ENCODE assay signal across 8 cellular contexts in genomic region chr10:75400769-75401568, GRCh38. TPM values are rescaled to one million over a fixed set of nuclear protein-coding genes. Genes with fewer than 3 reads are reported as not detected.
DNase-seq lines count a peak whose midpoint lies in the region; ATAC-seq and TF ChIP-seq lines count a peak whose summit lies in the region.

No MANE protein-coding gene starts in this region.

- ATAC-seq in HG02642 (IDR thresholded peaks at IDR 0.05; ENCODE audit: poor library complexity, unreplicated experiment): peak; percentile 28

- no peak for TF ChIP-seq CTCF in liver (IDR thresholded peaks at IDR 0.05; ENCODE audit: low read depth, low read length, missing input control)

- H3K27ac ChIP-seq in caudate nucleus (ENCODE audit: low read depth, low read length) (peak overlapping the region; percentile 96), liver (ENCODE audit: low read depth in 1 of 2, low read length in 2 of 2) (peak overlapping the region; percentile 95 to 97), subcutaneous abdominal adipose tissue (ENCODE audit: low read depth, low read length) (peak overlapping the region; percentile 93)

- H3K9ac ChIP-seq in liver (ENCODE audit: low read depth in 1 of 2, low read length in 2 of 2) (peak overlapping the region; percentile 83 to 88), subcutaneous abdominal adipose tissue (ENCODE audit: low read length in 5 of 5) (peak overlapping the region; percentile 73 to 92 (median 86))

- DNase-seq in activated CD8-positive, alpha-beta memory T cell treated with anti-CD3 and anti-CD28 coated beads for 24 hours: peak; percentile 70
- no peak for DNase-seq in activated CD8-positive, alpha-beta memory T cell treated with anti-CD3 and anti-CD28 coated beads, Interleukin-2, amount 50 U/mL, for 4 hours
- DNase-seq in NOMO-1 treated with DMSO at 0.1 percent for 48 hours (lab: John Stamatoyannopoulos, UW; ENCODE audit: unreplicated experiment) (peak; percentile 31), caudate nucleus (lab: John Stamatoyannopoulos, UW) (peak in 28 of 61 donors; percentile 35 to 81 (median 61)), KBM-7 (no peak)

- no peaks in the 10 kb centered on the region for H3K36me3 ChIP-seq in liver (ENCODE audit: control insufficient read depth in 4 of 4, insufficient read depth in 3 of 4, low read depth in 1 of 4, low read length in 3 of 4)
- peaks cover 0 to 7% (median 6%) of the 10 kb centered on the region in 5 donors for H3K36me3 ChIP-seq in subcutaneous abdominal adipose tissue (ENCODE audit: control insufficient read depth in 5 of 5, insufficient read depth in 5 of 5, low read length in 5 of 5)

- no peak for TF ChIP-seq RAD21 in liver (IDR thresholded peaks at IDR 0.05)

- H3K4me3 ChIP-seq in liver (ENCODE audit: low read depth in 1 of 3, low read length in 3 of 3): peak overlapping the region; percentile 74 to 86 (median 79)
- H3K4me3 ChIP-seq in subcutaneous abdominal adipose tissue (ENCODE audit: low read depth in 1 of 5, low read length in 5 of 5): peak overlapping the region; percentile 89 to 99 (median 93)

- under 1% methylated on average over 68 of the region's 68 CpGs for WGBS in liver

- H3K4me1 ChIP-seq in liver (ENCODE audit: control insufficient read depth in 4 of 4, insufficient read depth in 4 of 4, low read length in 3 of 4) (peaks cover 7 to 36% (median 23%) of the 10 kb centered on the region in 4 donors), subcutaneous abdominal adipose tissue (ENCODE audit: control insufficient read depth in 5 of 5, insufficient read depth in 5 of 5, low read length in 5 of 5) (peaks cover 2 to 69% (median 56%) of the 10 kb centered on the region in 5 donors)

- H3K9me3 ChIP-seq in liver (ENCODE audit: control insufficient read depth in 4 of 4, low read length in 3 of 4) (no peaks in the 10 kb centered on the region), subcutaneous abdominal adipose tissue (ENCODE audit: control insufficient read depth in 5 of 5, low read length in 5 of 5) (no peaks in the 10 kb centered on the region)

- in situ Hi-C loops in KBM-7 (cut with MboI; ENCODE audit: low pct_unique_long_range_greater_than_20kb, low sequenced_read_pairs): no loop called here

- H3K27me3 ChIP-seq in liver (ENCODE audit: control insufficient read depth in 4 of 4, insufficient read depth in 4 of 4, low read length in 3 of 4) (no peaks in the 10 kb centered on the region), subcutaneous abdominal adipose tissue (ENCODE audit: control insufficient read depth in 5 of 5, insufficient read depth in 4 of 5, low read length in 5 of 5) (peaks cover 0 to 11% (median 2%) of the 10 kb centered on the region in 5 donors)

TF ChIP-seq in liver, 16 proteins besides CTCF, POLR2A, EP300 and RAD21:
- TF ChIP-seq RXRA (IDR thresholded peaks at IDR 0.05) (no peak), FOXA1 (IDR thresholded peaks at IDR 0.05) (no peak)

RNA-seq across cellular contexts. Expression of gene ZNF503, which starts 0.6 kb away (rescaled TPM):
- total RNA-seq in liver: 1 to 10 TPM; 1.6 to 2.3 TPM
- polyA plus RNA-seq in liver: 1 to 10 TPM; 1.8 to 5.2 TPM

RNA-seq across cellular contexts. Expression of gene LRMDA, which starts 30.5 kb away (rescaled TPM):
- 10 to 100 TPM in 1 of 2 donors, 1 to 10 TPM in 1; 7.9 to 12.2 TPM for total RNA-seq in liver
- 10 to 100 TPM; 10.4 to 15.8 TPM for polyA plus RNA-seq in liver

Comparison
In these comparisons a context has a peak if more than half of its experiments do, and no peak if none do; other contexts are left out.
1. DNase-seq: peak in activated CD8-positive, alpha-beta memory T cell treated with anti-CD3 and anti-CD28 coated beads for 24 hours (single experiment) and NOMO-1 treated with DMSO at 0.1 percent for 48 hours (single experiment); none in activated CD8-positive, alpha-beta memory T cell treated with anti-CD3 and anti-CD28 coated beads, Interleukin-2, amount 50 U/mL, for 4 hours (single experiment) and KBM-7 (single experiment).
2. Peak in every context shown above with its lines, with median percentiles within 50 percentile points of each other: H3K27ac ChIP-seq.